Comparison of ENCODE assay signal across 9 cellular contexts in genomic region chr18:4453712-4454547, GRCh38. TPM values are rescaled to one million over a fixed set of nuclear protein-coding genes. Genes with fewer than 3 reads are reported as not detected.
DNase-seq lines count a peak whose midpoint lies in the region; ATAC-seq and TF ChIP-seq lines count a peak whose summit lies in the region.
"Had no signal": no experiment of that assay in that cellular context is flagged by ENCODE, and none has a peak within 500 bp of the region (broad histone marks: within the 10 kb centered on the region; RNA-seq: fewer than 3 reads in every experiment).

No MANE protein-coding gene starts in this region.

- TF ChIP-seq CTCF in GM10248 (IDR thresholded peaks at IDR 0.05; ENCODE audit: control extremely low read depth, extremely low read depth, low read depth, missing control alignments), result no peak
- no peak for TF ChIP-seq CTCF in foreskin fibroblast (IDR thresholded peaks at IDR 0.05; ENCODE audit: low read depth, low read length)

- H3K4me3 ChIP-seq in right cardiac atrium (ENCODE audit: low read length) (peak overlapping the region; percentile 16), rectal smooth muscle tissue (ENCODE audit: low read length) (peak overlapping the region; percentile 55), foreskin fibroblast (ENCODE audit: low read depth in 1 of 2, low read length in 2 of 2) (no peak overlapping the region)

- POLR2A ChIA-PET in GM10248 (lab: Yijun Ruan, JAX), result no interaction called here

- DNase-seq in GM10248 (ENCODE audit: extremely low spot score) (peak; percentile 11), NCI-H69 (lab: John Stamatoyannopoulos, UW) (peak; percentile 65), right cardiac atrium (no peak), foreskin fibroblast (no peak), superior temporal gyrus (ENCODE audit: extremely low spot score) (no peak), SIG-M5 treated with dmso at 0.1 percent for 504 hours (lab: John Stamatoyannopoulos, UW; ENCODE audit: unreplicated experiment) (no peak)

- H3K4me1 ChIP-seq in right cardiac atrium (ENCODE audit: control insufficient read depth, insufficient read depth, low read length) (no peaks in the 10 kb centered on the region), rectal smooth muscle tissue (ENCODE audit: control insufficient read depth, insufficient read depth, low read length) (no peaks in the 10 kb centered on the region)

- H3K9ac ChIP-seq in rectal smooth muscle tissue (ENCODE audit: low read length), result no peak overlapping the region

- no peak for ATAC-seq in right cardiac atrium
- no peak for ATAC-seq in GM21423 (IDR thresholded peaks at IDR 0.05; ENCODE audit: unreplicated experiment)
- ATAC-seq: naive thymus-derived CD8-positive, alpha-beta T cell had no signal

- WGBS in right cardiac atrium, result 2% methylated on average over 51 of the region's 51 CpGs

- H3K27me3 ChIP-seq in right cardiac atrium (ENCODE audit: control insufficient read depth, insufficient read depth) (peaks cover 3% of the 10 kb centered on the region), rectal smooth muscle tissue (ENCODE audit: control insufficient read depth, insufficient read depth, low read length) (peaks cover 13% of the 10 kb centered on the region)

- intact Hi-C loops in right cardiac atrium (cut with DNase I), result no loop called here

- no peaks in the 10 kb centered on the region for H3K36me3 ChIP-seq in rectal smooth muscle tissue (ENCODE audit: control insufficient read depth, insufficient read depth, low read length)

- CTCF ChIA-PET in GM10248 (lab: Yijun Ruan, JAX), result interaction anchor here (1.2 kb wide), 1 partner anchor 10 kb away, joined by 3 read pairs; no protein-coding TSS in a partner anchor

- H3K9me3 ChIP-seq in right cardiac atrium (ENCODE audit: control insufficient read depth, low read length), result no peaks in the 10 kb centered on the region

- H3K27ac ChIP-seq in right cardiac atrium (ENCODE audit: low read length), result no peak overlapping the region
- no peak overlapping the region for H3K27ac ChIP-seq in rectal smooth muscle tissue (ENCODE audit: low read depth, low read length)

RNA-seq across cellular contexts. Expression of gene DLGAP1, which starts 1.2 kb away (rescaled TPM):
- under 1 TPM in 3 of 4 donors, not detected in 1; 0.12 to 0.31 (median 0.28) TPM for total RNA-seq in right cardiac atrium
- 0.11 TPM for polyA plus RNA-seq in right cardiac atrium
- total RNA-seq: naive thymus-derived CD8-positive, alpha-beta T cell had no signal
- polyA plus RNA-seq: naive thymus-derived CD8-positive, alpha-beta T cell had no signal

Comparison
In these comparisons a context has a peak if more than half of its experiments do, and no peak if none do; other contexts are left out.
1. DNase-seq: peak in GM10248 (single experiment) and NCI-H69 (single experiment); none in right cardiac atrium (0 of 3), foreskin fibroblast (0 of 2), superior temporal gyrus (single experiment) and SIG-M5 treated with dmso at 0.1 percent for 504 hours (single experiment).
2. H3K4me3 ChIP-seq: peak in right cardiac atrium (single experiment) and rectal smooth muscle tissue (single experiment); none in foreskin fibroblast (0 of 2).